ENCODE assay signal across 1 cellular context in genomic region chr13:23992722-23993438, GRCh38.
TF ChIP-seq lines count a peak whose summit lies in the region.

No MANE protein-coding gene starts in this region.

TF ChIP-seq in GM23338, 12 proteins besides CTCF, POLR2A, EP300 and RAD21 (continued from another document):
- TF ChIP-seq ZNF331 (CRISPR knock-in tag; IDR thresholded peaks at IDR 0.05; ENCODE audit: low read depth) (no peak), CREB1 (CRISPR knock-in tag; IDR thresholded peaks at IDR 0.05; ENCODE audit: low read depth) (no peak), EZH2 (IDR thresholded peaks at IDR 0.05; ENCODE audit: low read depth, unreplicated experiment) (no peak), STAT1 (IDR thresholded peaks at IDR 0.05; ENCODE audit: unreplicated experiment) (no peak), NANOG (IDR thresholded peaks at IDR 0.05; ENCODE audit: borderline replicate concordance) (no peak), ZNF114 (CRISPR knock-in tag; IDR thresholded peaks at IDR 0.05) (no peak)
- TF ChIP-seq, protein P1, sequence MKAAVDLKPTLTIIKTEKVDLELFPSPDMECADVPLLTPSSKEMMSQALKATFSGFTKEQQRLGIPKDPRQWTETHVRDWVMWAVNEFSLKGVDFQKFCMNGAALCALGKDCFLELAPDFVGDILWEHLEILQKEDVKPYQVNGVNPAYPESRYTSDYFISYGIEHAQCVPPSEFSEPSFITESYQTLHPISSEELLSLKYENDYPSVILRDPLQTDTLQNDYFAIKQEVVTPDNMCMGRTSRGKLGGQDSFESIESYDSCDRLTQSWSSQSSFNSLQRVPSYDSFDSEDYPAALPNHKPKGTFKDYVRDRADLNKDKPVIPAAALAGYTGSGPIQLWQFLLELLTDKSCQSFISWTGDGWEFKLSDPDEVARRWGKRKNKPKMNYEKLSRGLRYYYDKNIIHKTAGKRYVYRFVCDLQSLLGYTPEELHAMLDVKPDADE (IDR thresholded peaks at IDR 0.05) = no peak
